In the genomic region with DNA sequence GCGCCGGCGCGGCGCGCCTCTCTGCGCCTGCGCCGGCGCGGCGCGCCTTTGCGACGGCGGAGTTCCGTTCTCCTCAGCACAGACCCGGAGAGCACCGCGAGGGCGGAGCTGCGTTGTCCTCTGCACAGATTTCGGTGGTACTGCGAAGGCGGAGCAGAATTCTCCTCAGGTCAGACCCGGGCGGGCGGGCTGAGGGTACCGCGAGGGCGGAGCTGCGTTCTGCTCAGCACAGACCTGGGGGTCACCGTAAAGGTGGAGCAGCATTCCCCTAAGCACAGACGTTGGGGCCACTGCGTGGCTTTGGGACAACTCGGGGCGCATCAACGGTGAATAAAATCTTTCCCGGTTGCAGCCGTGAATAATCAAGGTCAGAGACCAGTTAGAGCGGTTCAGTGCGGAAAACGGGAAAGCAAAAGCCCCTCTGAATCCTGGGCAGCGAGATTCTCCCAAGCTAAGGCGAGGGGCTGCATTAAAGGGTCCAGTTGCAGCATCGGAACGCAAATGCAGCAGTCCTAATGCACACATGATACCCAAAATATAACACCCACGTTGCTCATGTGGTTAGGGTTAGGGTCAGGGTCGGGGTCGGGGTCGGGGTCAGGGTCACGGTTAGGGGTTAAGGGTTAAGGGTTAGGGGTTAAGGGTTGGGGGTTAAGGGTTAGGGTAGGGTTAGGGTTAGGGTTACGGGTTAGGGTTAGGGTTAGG, we compare ENCODE assay signal across 8 cellular contexts.
DNase-seq lines count a peak whose midpoint lies in the region; ATAC-seq and TF ChIP-seq lines count a peak whose summit lies in the region.
"Not testable (repeated sequence)": the region's sequence is repeated elsewhere in the genome, so short reads cannot be mapped to it uniquely, and the experiment has no call there.

No MANE protein-coding gene starts in this region.

- H3K27me3 Mint-ChIP-seq in activated T-cell treated with anti-CD3 and anti-CD28 coated beads, Interleukin-2, amount 50 U/mL, for 24 hours; neural progenitor cell (ENCODE audit: insufficient read depth, low read depth); stimulated activated naive CD8-positive, alpha-beta T cell treated with anti-CD3 and anti-CD28 coated beads, Interleukin-15, amount 100 ng/mL, for 72 hours: not testable (repeated sequence)

- H3K4me1 ChIP-seq in DND-41 (ENCODE audit: insufficient read depth, low read length); colonic mucosa; right cardiac atrium (ENCODE audit: control insufficient read depth, insufficient read depth, low read length); neural progenitor cell: not testable (repeated sequence)

- peak; percentile 71 for ATAC-seq in DND-41 (ENCODE audit: insufficient read depth, low read depth)
- peak; percentile 45 to 87 for ATAC-seq in right cardiac atrium
- peak; percentile 39 for ATAC-seq in stimulated activated naive CD8-positive, alpha-beta T cell treated with anti-CD3 and anti-CD28 coated beads, Interleukin-15, amount 100 ng/mL, for 72 hours

- not testable (repeated sequence) for TF ChIP-seq CTCF in DND-41 (IDR thresholded peaks at IDR 0.05; ENCODE audit: borderline replicate concordance, extremely low read depth, low read length, poor library complexity, severe bottlenecking); colonic mucosa (IDR thresholded peaks at IDR 0.05); neural progenitor cell (IDR thresholded peaks at IDR 0.05)

- not testable (repeated sequence) for H3K9me3 ChIP-seq in DND-41 (ENCODE audit: insufficient read depth, low read length, severe bottlenecking); colonic mucosa; right cardiac atrium (ENCODE audit: control insufficient read depth, low read length); neural progenitor cell (ENCODE audit: low read depth)

- not testable (repeated sequence) for H3K4me2 ChIP-seq in DND-41 (ENCODE audit: insufficient read depth, low read length); neural progenitor cell

- H4K20me1 ChIP-seq in DND-41 (ENCODE audit: insufficient read depth, low read length); neural progenitor cell (ENCODE audit: low read depth): not testable (repeated sequence)

- not testable (repeated sequence) for H3F3A ChIP-seq in neural progenitor cell (ENCODE audit: low read depth)

- H3K9me3 Mint-ChIP-seq in activated T-cell treated with anti-CD3 and anti-CD28 coated beads, Interleukin-2, amount 50 U/mL, for 24 hours; neural progenitor cell; stimulated activated naive CD8-positive, alpha-beta T cell treated with anti-CD3 and anti-CD28 coated beads, Interleukin-15, amount 100 ng/mL, for 72 hours: not testable (repeated sequence)

- WGBS in right cardiac atrium, result 81% methylated on average over 44 of the region's 53 CpGs

- DNase-seq in DND-41 (peak; percentile 22), KBM-7 (peak; percentile 43), T follicular helper cell (ENCODE audit: low read depth) (peak; percentile 7), colonic mucosa (peak; percentile 33), right cardiac atrium (peak; percentile 12 to 71 (median 55)), neural progenitor cell (ENCODE audit: low spot score) (peak; percentile 3)
- peak; percentile 37 for DNase-seq in activated T-cell treated with anti-CD3 and anti-CD28 coated beads, Interleukin-2, amount 50 U/mL, for 24 hours
- peak; percentile 20 to 38 for DNase-seq in stimulated activated naive CD8-positive, alpha-beta T cell treated with anti-CD3 and anti-CD28 coated beads, Interleukin-15, amount 100 ng/mL, for 72 hours

- not testable (repeated sequence) for H3K9ac ChIP-seq in DND-41 (ENCODE audit: low read depth, low read length); colonic mucosa (ENCODE audit: low read depth in 2 of 2, low read length in 2 of 2); neural progenitor cell

- H3K4me1 Mint-ChIP-seq in activated T-cell treated with anti-CD3 and anti-CD28 coated beads, Interleukin-2, amount 50 U/mL, for 24 hours (ENCODE audit: low read depth); neural progenitor cell; stimulated activated naive CD8-positive, alpha-beta T cell treated with anti-CD3 and anti-CD28 coated beads, Interleukin-15, amount 100 ng/mL, for 72 hours: not testable (repeated sequence)

- not testable (repeated sequence) for H3K4me3 Mint-ChIP-seq in activated T-cell treated with anti-CD3 and anti-CD28 coated beads, Interleukin-2, amount 50 U/mL, for 24 hours; neural progenitor cell; stimulated activated naive CD8-positive, alpha-beta T cell treated with anti-CD3 and anti-CD28 coated beads, Interleukin-15, amount 100 ng/mL, for 72 hours

- not testable (repeated sequence) for H3K36me3 ChIP-seq in DND-41 (ENCODE audit: insufficient read depth, low read length); colonic mucosa; neural progenitor cell

- intact Hi-C loops in colonic mucosa (cut with DNase I); right cardiac atrium (cut with DNase I): not testable (repeated sequence)

- H2AFZ ChIP-seq in DND-41 (ENCODE audit: low read depth, low read length); neural progenitor cell (replicated peaks): not testable (repeated sequence)

- peak overlapping the region; percentile 26 for H3K27ac Mint-ChIP-seq in activated T-cell treated with anti-CD3 and anti-CD28 coated beads, Interleukin-2, amount 50 U/mL, for 24 hours
- not testable (repeated sequence) for H3K27ac Mint-ChIP-seq in neural progenitor cell; stimulated activated naive CD8-positive, alpha-beta T cell treated with anti-CD3 and anti-CD28 coated beads, Interleukin-15, amount 100 ng/mL, for 72 hours

- H3K36me3 Mint-ChIP-seq in activated T-cell treated with anti-CD3 and anti-CD28 coated beads, Interleukin-2, amount 50 U/mL, for 24 hours (ENCODE audit: low read depth); neural progenitor cell: not testable (repeated sequence)

- not testable (repeated sequence) for H3K27me3 ChIP-seq in DND-41 (ENCODE audit: insufficient read depth, low read length, poor library complexity); colonic mucosa; right cardiac atrium (ENCODE audit: control insufficient read depth, insufficient read depth); neural progenitor cell

- H3K27ac ChIP-seq in DND-41 (ENCODE audit: low read length); colonic mucosa; right cardiac atrium (ENCODE audit: low read length); neural progenitor cell: not testable (repeated sequence)

- not testable (repeated sequence) for H3K79me2 ChIP-seq in DND-41 (ENCODE audit: insufficient read depth, low read length); neural progenitor cell (ENCODE audit: low read depth)

- not testable (repeated sequence) for H3K4me3 ChIP-seq in DND-41 (ENCODE audit: low read depth in 1 of 2, low read length in 2 of 2); colonic mucosa; right cardiac atrium (ENCODE audit: low read length); neural progenitor cell

- in situ Hi-C loops in KBM-7 (cut with MboI; ENCODE audit: low pct_unique_long_range_greater_than_20kb, low sequenced_read_pairs), result not testable (repeated sequence)

Comparison
In these comparisons a context has a peak if more than half of its experiments do, and no peak if none do; other contexts are left out.
1. DNase-seq: peak in every context shown above with its lines; median percentile 55 in right cardiac atrium; 43 in KBM-7; 37 in activated T-cell treated with anti-CD3 and anti-CD28 coated beads, Interleukin-2, amount 50 U/mL, for 24 hours; 33 in colonic mucosa; 29 in stimulated activated naive CD8-positive, alpha-beta T cell treated with anti-CD3 and anti-CD28 coated beads, Interleukin-15, amount 100 ng/mL, for 72 hours; 22 in DND-41; 7 in T follicular helper cell; 3 in neural progenitor cell.